8 cellular contexts compared by ENCODE assay signal in genomic region chr1:65264197-65264929, GRCh38. TPM values are rescaled to one million over a fixed set of nuclear protein-coding genes. Genes with fewer than 3 reads are reported as not detected.
A peak's percentile ranks its signal among the peaks of the same experiment; 100 is the strongest.
DNase-seq lines count a peak whose midpoint lies in the region; ATAC-seq and TF ChIP-seq lines count a peak whose summit lies in the region.

No MANE protein-coding gene starts in this region.

- DNase-seq in EL (peak; percentile 86), NCI-H345 (lab: John Stamatoyannopoulos, UW) (peak; percentile 26), cardiac fibroblast (ENCODE audit: low read depth in 2 of 2) (peak; percentile 60 to 81), kidney epithelial cell (ENCODE audit: low read depth) (no peak), LoVo (ENCODE audit: low spot score) (no peak)
- DNase-seq in stimulated activated naive CD8-positive, alpha-beta T cell treated with anti-CD3 and anti-CD28 coated beads, Interleukin-15, Interleukin-2, amounts not matched to agents 100 U/mL and 50 U/mL, for 24 hours = peak; percentile 27
- DNase-seq in effector CD8-positive, alpha-beta T cell (lab: John Stamatoyannopoulos, UW) = no peak

- ATAC-seq in stimulated activated naive CD8-positive, alpha-beta T cell treated with anti-CD3 and anti-CD28 coated beads, Interleukin-15, Interleukin-2, amounts not matched to agents 100 U/mL and 50 U/mL, for 24 hours = peak; percentile 21
- ATAC-seq in HG02763 (IDR thresholded peaks at IDR 0.05; ENCODE audit: unreplicated experiment) = no peak

- no peaks in the 10 kb centered on the region for H3K27me3 ChIP-seq in kidney epithelial cell (ENCODE audit: control insufficient read depth, insufficient read depth, low read length)

- H3K4me3 ChIP-seq in cardiac fibroblast (replicated peaks in 1 of 2; ENCODE audit: low read depth in 2 of 2, low read length in 2 of 2) (peak overlapping the region; percentile 11 to 55), kidney epithelial cell (ENCODE audit: low read depth, low read length) (peak overlapping the region; percentile 2)

- TF ChIP-seq CTCF in cardiac fibroblast (IDR thresholded peaks at IDR 0.05; ENCODE audit: low read depth, low read length) (no peak), kidney epithelial cell (IDR thresholded peaks at IDR 0.05; ENCODE audit: insufficient read depth, low read length, poor library complexity, severe bottlenecking) (no peak)

- H3K36me3 ChIP-seq in kidney epithelial cell (ENCODE audit: control insufficient read depth, insufficient read depth, low read length) = no peaks in the 10 kb centered on the region

RNA-seq across cellular contexts. Expression of gene DNAJC6, which starts 45.0 kb away (rescaled TPM):
- 4.4 and 8.3 TPM in 2 replicates for total RNA-seq in kidney epithelial cell

Comparison
In these comparisons a context has a peak if more than half of its experiments do, and no peak if none do; other contexts are left out.
1. DNase-seq: peak in EL (single experiment), NCI-H345 (single experiment), cardiac fibroblast (2 of 2) and stimulated activated naive CD8-positive, alpha-beta T cell treated with anti-CD3 and anti-CD28 coated beads, Interleukin-15, Interleukin-2, amounts not matched to agents 100 U/mL and 50 U/mL, for 24 hours (single experiment); none in kidney epithelial cell (single experiment), LoVo (single experiment) and effector CD8-positive, alpha-beta T cell (single experiment).